21 cellular contexts compared by ENCODE assay signal in the genomic region with DNA sequence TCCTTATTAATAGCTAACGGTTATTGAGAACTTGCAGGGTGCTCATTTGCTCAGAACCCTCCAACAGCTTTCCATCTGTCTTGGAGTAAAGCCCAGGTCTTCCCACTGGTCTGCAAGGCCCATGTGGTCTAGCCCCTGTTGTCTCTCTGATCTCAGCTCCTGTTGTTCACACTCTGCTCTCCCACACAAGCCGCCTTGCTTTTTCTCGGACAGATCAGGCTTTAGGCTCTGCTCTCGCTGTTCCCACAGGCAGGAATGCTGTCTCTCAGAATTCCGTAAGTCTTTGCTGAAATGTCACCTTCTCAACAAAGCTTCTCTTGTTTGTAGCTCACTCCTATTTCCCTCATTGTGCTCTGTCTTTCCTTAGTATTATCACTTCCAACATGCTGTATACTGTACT. TPM values are rescaled to one million over a fixed set of nuclear protein-coding genes. Genes with fewer than 3 reads are reported as not detected.
DNase-seq lines count a peak whose midpoint lies in the region; ATAC-seq and TF ChIP-seq lines count a peak whose summit lies in the region.
"Had no signal": no experiment of that assay in that cellular context is flagged by ENCODE, and none has a peak within 500 bp of the region (broad histone marks: within the 10 kb centered on the region; RNA-seq: fewer than 3 reads in every experiment).

No MANE protein-coding gene starts in this region.

- CTCF ChIA-PET in HEK293 (lab: Yijun Ruan, JAX), result interaction anchor here (0.7 kb wide), 1 partner anchor 195 kb away, joined by 3 read pairs; no protein-coding TSS in a partner anchor
- CTCF ChIA-PET in CD4-positive, alpha-beta T cell (lab: Charles Lee), result interaction anchor here (0.6 kb wide), 1 partner anchor 289 kb away, joined by 3 read pairs; no protein-coding TSS in a partner anchor

- peaks cover 53% of the 10 kb centered on the region for H3K36me3 Mint-ChIP-seq in nephron progenitor cell (ENCODE audit: low read depth)
- peaks cover 76% of the 10 kb centered on the region for H3K36me3 Mint-ChIP-seq in CD4-positive, alpha-beta T cell (ENCODE audit: low read depth)

- H3K36me3 ChIP-seq in HEK293 (ENCODE audit: control insufficient read depth in 2 of 2, insufficient read depth in 1 of 2, low read length in 2 of 2), result peaks cover 26 to 64% of the 10 kb centered on the region in 2 experiments

- intact Hi-C loops in dorsolateral prefrontal cortex (cut with DNase I), result no loop called here
- intact Hi-C loops in CD4-positive, alpha-beta T cell (cut with DNase I, micrococcal nuclease), result no loop called here

- POLR2A ChIA-PET in HEK293 (lab: Yijun Ruan, JAX), result no interaction called here
- POLR2A ChIA-PET in CD4-positive, alpha-beta T cell (lab: Charles Lee), result no interaction called here

- H3K4me1 Mint-ChIP-seq in nephron progenitor cell, result peaks cover 5% of the 10 kb centered on the region
- H3K4me1 Mint-ChIP-seq in CD4-positive, alpha-beta T cell (ENCODE audit: low read depth), result no peaks in the 10 kb centered on the region

- H3K27ac Mint-ChIP-seq in nephron progenitor cell, result peak overlapping the region; percentile 79
- no peak overlapping the region for H3K27ac Mint-ChIP-seq in CD4-positive, alpha-beta T cell
- H3K27ac Mint-ChIP-seq: activated naive CD8-positive, alpha-beta T cell treated with anti-CD3 and anti-CD28 coated beads for 36 hours; T-helper 1 cell treated with Interleukin-12 subunit alpha and Interleukin-12 subunit beta and Interleukin-4 antibody, amounts not matched to agents 30 μg/mL and 1 μg/mL, for 36 hours had no signal

- H3K27me3 ChIP-seq in dorsolateral prefrontal cortex, result no peaks in the 10 kb centered on the region
- H3K27me3 ChIP-seq in CD4-positive, alpha-beta T cell (ENCODE audit: control insufficient read depth, insufficient read depth, low read length), result no peaks in the 10 kb centered on the region
- H3K27me3 ChIP-seq: BE2C, Peyer's patch had no signal

- peak; percentile 77 for DNase-seq in Ammon's horn (ENCODE audit: low spot score)
- peak in 7 of 10 donors; percentile 41 to 69 (median 51) for DNase-seq in dorsolateral prefrontal cortex
- DNase-seq in nephron progenitor cell, result no peak
- no peak for DNase-seq in CD4-positive, alpha-beta T cell
- no peak for DNase-seq in NCI-H1694 (lab: John Stamatoyannopoulos, UW)
- DNase-seq: activated CD4-positive, alpha-beta T cell treated with anti-CD3 and anti-CD28 coated beads for 4 hours; activated CD8-positive, alpha-beta memory T cell treated with anti-CD3 and anti-CD28 coated beads for 24 hours; activated naive CD8-positive, alpha-beta T cell treated with anti-CD3 and anti-CD28 coated beads for 36 hours; activated T-cell treated with anti-CD3 and anti-CD28 coated beads, Interleukin-2, amount 50 U/mL, for 4 hours; BE2C; HCEC 1CT; NCI-H1930; NCI-H69; occipital lobe; Peyer's patch; small intestine; stimulated activated CD4-positive, alpha-beta T cell treated with anti-CD3 and anti-CD28 coated beads, Interleukin-2, amount 100 ng/mL, for 24 hours had no signal

- H3K4me3 Mint-ChIP-seq in nephron progenitor cell, result no peak overlapping the region
- H3K4me3 Mint-ChIP-seq in CD4-positive, alpha-beta T cell, result no peak overlapping the region
- H3K4me3 Mint-ChIP-seq: activated naive CD8-positive, alpha-beta T cell treated with anti-CD3 and anti-CD28 coated beads for 36 hours; activated T-cell treated with anti-CD3 and anti-CD28 coated beads, Interleukin-2, amount 50 U/mL, for 4 hours; T-helper 1 cell treated with Interleukin-12 subunit alpha and Interleukin-12 subunit beta and Interleukin-4 antibody, amounts not matched to agents 30 μg/mL and 1 μg/mL, for 36 hours had no signal

- no peaks in the 10 kb centered on the region for H3K9me3 ChIP-seq in HEK293 (ENCODE audit: control insufficient read depth, insufficient read depth, low read depth, low read length)
- H3K9me3 ChIP-seq in CD4-positive, alpha-beta T cell (ENCODE audit: control insufficient read depth, low read length), result no peaks in the 10 kb centered on the region
- H3K9me3 ChIP-seq: BE2C, Peyer's patch had no signal

- no peak for TF ChIP-seq CTCF in HEK293 (tag by site-specific recombination; IDR thresholded peaks at IDR 0.05)
- TF ChIP-seq CTCF in dorsolateral prefrontal cortex (IDR thresholded peaks at IDR 0.05 in 54 of 56, conservative IDR thresholded peaks at IDR 0.05 in 2 of 56; ENCODE audit: low read depth in 1 of 56, partially characterized antibody in 56 of 56), result no peak
- TF ChIP-seq CTCF in nephron progenitor cell (IDR thresholded peaks at IDR 0.05), result no peak
- TF ChIP-seq CTCF in CD4-positive, alpha-beta T cell (IDR thresholded peaks at IDR 0.05), result no peak

- H3K4me3 ChIP-seq in HEK293 (ENCODE audit: low read depth, low read length), result no peak overlapping the region
- H3K4me3 ChIP-seq in dorsolateral prefrontal cortex, result peak overlapping the region in 10 of 59 donors; percentile 0 to 22 (median 10)
- H3K4me3 ChIP-seq: Peyer's patch had no signal

- no peaks in the 10 kb centered on the region for H3K9me3 Mint-ChIP-seq in nephron progenitor cell
- no peaks in the 10 kb centered on the region for H3K9me3 Mint-ChIP-seq in CD4-positive, alpha-beta T cell
- H3K9me3 Mint-ChIP-seq: activated naive CD8-positive, alpha-beta T cell treated with anti-CD3 and anti-CD28 coated beads for 36 hours; activated T-cell treated with anti-CD3 and anti-CD28 coated beads, Interleukin-2, amount 50 U/mL, for 4 hours; T-helper 1 cell treated with Interleukin-12 subunit alpha and Interleukin-12 subunit beta and Interleukin-4 antibody, amounts not matched to agents 30 μg/mL and 1 μg/mL, for 36 hours had no signal

- H3K27ac ChIP-seq in HEK293 (ENCODE audit: extremely low read depth, low read depth, low read length) (no peak overlapping the region), dorsolateral prefrontal cortex (peak overlapping the region in 55 of 59 donors; percentile 3 to 86 (median 68))
- H3K27ac ChIP-seq in CD4-positive, alpha-beta T cell (ENCODE audit: low read depth, low read length), result no peak overlapping the region
- H3K27ac ChIP-seq: Peyer's patch had no signal

- ATAC-seq in HG02678 (IDR thresholded peaks at IDR 0.05; ENCODE audit: unreplicated experiment), result no peak
- ATAC-seq in HG02759 (IDR thresholded peaks at IDR 0.05; ENCODE audit: unreplicated experiment), result no peak
- ATAC-seq in CD4-positive, alpha-beta T cell (ENCODE audit: poor library complexity), result no peak
- ATAC-seq: activated T-cell treated with anti-CD3 and anti-CD28 coated beads, Interleukin-2, amount 50 U/mL, for 4 hours had no signal

- no peaks in the 10 kb centered on the region for H3K27me3 Mint-ChIP-seq in nephron progenitor cell (ENCODE audit: low read depth, poor library complexity)
- no peaks in the 10 kb centered on the region for H3K27me3 Mint-ChIP-seq in CD4-positive, alpha-beta T cell
- H3K27me3 Mint-ChIP-seq: activated naive CD8-positive, alpha-beta T cell treated with anti-CD3 and anti-CD28 coated beads for 36 hours had no signal

- H3K4me1 ChIP-seq in HEK293 (ENCODE audit: control insufficient read depth, insufficient read depth, low read length), result no peaks in the 10 kb centered on the region
- H3K4me1 ChIP-seq: BE2C, Peyer's patch had no signal

TF ChIP-seq in HEK293, 187 proteins besides CTCF, POLR2A, EP300 and RAD21:
- TF ChIP-seq EGR2 (tag by site-specific recombination; IDR thresholded peaks at IDR 0.05; ENCODE audit: low read depth), result peak; percentile 33; the same call in 1 of the 2 replicates
- TF ChIP-seq ZNF37A (tag by site-specific recombination; IDR thresholded peaks at IDR 0.05), result no peak

RNA-seq across cellular contexts. Expression of a gene that starts 34.4 kb away (rescaled TPM):
- 10 to 100 TPM; 34.8 to 59.2 (median 45.9) TPM for total RNA-seq in dorsolateral prefrontal cortex
- 10 to 100 TPM; 18.9 to 19.2 TPM for total RNA-seq in CD4-positive, alpha-beta T cell

RNA-seq across cellular contexts. Expression of a gene that starts 45.1 kb away (rescaled TPM):
- 100 to 1,000 TPM in 60 of 120 experiments, 10 to 100 TPM in 60; 53.9 to 197 (median 99.8) TPM for total RNA-seq in dorsolateral prefrontal cortex
- 100 to 1,000 TPM; 166 to 181 TPM for total RNA-seq in CD4-positive, alpha-beta T cell

Comparison
In these comparisons a context has a peak if more than half of its experiments do, and no peak if none do; other contexts are left out.
1. DNase-seq: peak in Ammon's horn (single experiment) and dorsolateral prefrontal cortex (7 of 10); none in nephron progenitor cell (single experiment), CD4-positive, alpha-beta T cell (0 of 10) and NCI-H1694 (single experiment).
2. H3K27ac ChIP-seq: peak in dorsolateral prefrontal cortex (55 of 59); none in HEK293 (single experiment) and CD4-positive, alpha-beta T cell (single experiment).